In the genomic region with DNA sequence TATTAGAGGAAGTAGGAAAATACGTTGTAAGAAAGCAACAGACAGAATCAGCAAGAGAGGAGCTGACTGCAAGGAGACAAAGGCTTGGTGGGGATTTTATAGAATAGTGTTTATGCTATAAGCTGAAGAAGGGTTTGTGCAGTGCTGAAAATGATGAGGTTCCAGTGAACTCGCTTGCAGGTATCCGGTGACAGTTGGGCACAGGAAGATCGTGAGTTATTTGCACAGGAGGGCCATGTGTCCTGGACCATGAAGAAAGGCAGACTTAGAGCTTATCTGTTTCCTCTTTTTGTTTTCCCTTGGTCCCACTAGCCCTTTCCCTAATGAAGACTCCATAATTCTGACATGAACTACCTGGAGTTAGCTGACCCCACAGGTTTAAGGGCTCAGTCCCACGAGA, we compare ENCODE assay signal across 22 cellular contexts.
"Had no signal": no experiment of that assay in that cellular context is flagged by ENCODE, and none has a peak within 500 bp of the region (broad histone marks: within the 10 kb centered on the region; RNA-seq: fewer than 3 reads in every experiment).

No MANE protein-coding gene starts in this region.

- H3K27ac ChIP-seq: adrenal gland, breast epithelium had no signal

- H3K4me3 ChIP-seq: adrenal gland, breast epithelium had no signal

- H3K27me3 ChIP-seq: adrenal gland, breast epithelium had no signal

- H3K9me3 ChIP-seq: adrenal gland, breast epithelium had no signal

- H3K36me3 ChIP-seq: adrenal gland, breast epithelium had no signal

- H3K4me1 ChIP-seq: breast epithelium had no signal

- DNase-seq: activated B cell treated with CpG ODN at 0.5 μM for 24 hours; activated CD4-positive, alpha-beta memory T cell treated with anti-CD3 and anti-CD28 coated beads, Interleukin-2, amount 10 ng/mL, durations not matched to agents 7 days and 5 days; activated CD4-positive, alpha-beta T cell treated with anti-CD3 and anti-CD28 coated beads, Interleukin-2, amount 50 U/mL, for 1 hour; activated gamma-delta T cell treated with Interleukin-2 at 50 U/mL for 16 hours; activated naive CD4-positive, alpha-beta T cell treated with anti-CD3 and anti-CD28 coated beads, Interleukin-2, amount 10 ng/mL, durations not matched to agents 7 days and 5 days; activated naive CD8-positive, alpha-beta T cell treated with anti-CD3 and anti-CD28 coated beads, Interleukin-2, amount 10 ng/mL, durations not matched to agents 7 days and 5 days; activated T-cell treated with anti-CD3 and anti-CD28 coated beads for 4 hours; activated T-cell treated with anti-CD3 and anti-CD28 coated beads, Interleukin-2, amount 50 U/mL, for 72 hours; adrenal gland; aorta; caudate nucleus; NCI-H1105; NCI-H1436 treated with DMSO at 0.1 percent for 48 hours; NCI-H187; NCI-H2081; NCI-H510A treated with DMSO at 0.1 percent for 48 hours; NCI-H69; NK-92 treated with Interleukin-12 subunit alpha and Interleukin-12 subunit beta, amount 100 ng/mL, for 24 hours; SHP77; T-helper 17 cell; T-helper 9 cell had no signal
